ENCODE assay signal across 25 cellular contexts in the genomic region with DNA sequence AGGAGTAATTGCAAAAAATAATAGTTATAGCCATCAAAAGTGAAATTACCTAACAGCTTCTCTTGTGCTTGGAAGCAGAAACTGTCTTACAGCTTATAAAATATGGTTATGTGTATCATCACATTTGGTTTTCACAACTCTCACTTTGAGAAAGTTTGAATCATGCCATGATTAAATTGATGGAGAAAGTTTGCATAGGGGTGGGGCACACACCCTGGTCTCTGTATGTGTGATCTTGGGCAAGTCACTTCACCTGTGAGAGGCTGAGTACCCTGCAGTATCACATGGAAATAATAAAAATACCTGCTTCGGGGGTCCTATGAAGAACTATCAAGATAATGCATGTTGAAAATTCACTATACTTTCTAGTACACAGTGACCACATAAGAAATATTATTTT.
"Had no signal": no experiment of that assay in that cellular context is flagged by ENCODE, and none has a peak within 500 bp of the region (broad histone marks: within the 10 kb centered on the region; RNA-seq: fewer than 3 reads in every experiment).

No MANE protein-coding gene starts in this region.

- H3K36me3 Mint-ChIP-seq: mesothelial cell of epicardium; naive B cell; natural killer cell treated with Interleukin-12 subunit alpha and Interleukin-12 subunit beta and Interleukin-15 and Interleukin-18, amount 100 ng/mL, for 72 hours; type B pancreatic cell had no signal

- H3K4me3 Mint-ChIP-seq: effector memory CD8-positive, alpha-beta T cell; mesothelial cell of epicardium; naive B cell; natural killer cell treated with Interleukin-12 subunit alpha and Interleukin-12 subunit beta and Interleukin-15 and Interleukin-18, amount 100 ng/mL, for 72 hours; neural crest cell; type B pancreatic cell had no signal

- H3K4me1 Mint-ChIP-seq: naive B cell, neural crest cell had no signal

- H3K27me3 Mint-ChIP-seq: effector memory CD8-positive, alpha-beta T cell had no signal

- H3K27ac Mint-ChIP-seq: effector memory CD8-positive, alpha-beta T cell; mesothelial cell of epicardium; natural killer cell treated with Interleukin-12 subunit alpha and Interleukin-12 subunit beta and Interleukin-15 and Interleukin-18, amount 100 ng/mL, for 72 hours; progenitor cell of endocrine pancreas; type B pancreatic cell had no signal

- ATAC-seq: effector memory CD8-positive, alpha-beta T cell; heart right ventricle; left cardiac atrium; mucosa of descending colon; pancreas; right lobe of liver had no signal

- DNase-seq: cortex of kidney; effector memory CD8-positive, alpha-beta T cell; erythroblast; esophagus squamous epithelium; foreskin melanocyte; glutamatergic neuron; heart right ventricle; hippocampal formation; left cardiac atrium; left lung; mesenchymal stem cell; mucosa of descending colon; naive B cell; pancreas; right lobe of liver; small intestine; stimulated activated naive CD4-positive, alpha-beta T cell; substantia nigra; testis; tibial artery had no signal

- H3K9me3 Mint-ChIP-seq: effector memory CD8-positive, alpha-beta T cell; mesothelial cell of epicardium; naive B cell; natural killer cell treated with Interleukin-12 subunit alpha and Interleukin-12 subunit beta and Interleukin-15 and Interleukin-18, amount 100 ng/mL, for 72 hours; neural crest cell; type B pancreatic cell had no signal
